15 cellular contexts compared by ENCODE assay signal in the genomic region with DNA sequence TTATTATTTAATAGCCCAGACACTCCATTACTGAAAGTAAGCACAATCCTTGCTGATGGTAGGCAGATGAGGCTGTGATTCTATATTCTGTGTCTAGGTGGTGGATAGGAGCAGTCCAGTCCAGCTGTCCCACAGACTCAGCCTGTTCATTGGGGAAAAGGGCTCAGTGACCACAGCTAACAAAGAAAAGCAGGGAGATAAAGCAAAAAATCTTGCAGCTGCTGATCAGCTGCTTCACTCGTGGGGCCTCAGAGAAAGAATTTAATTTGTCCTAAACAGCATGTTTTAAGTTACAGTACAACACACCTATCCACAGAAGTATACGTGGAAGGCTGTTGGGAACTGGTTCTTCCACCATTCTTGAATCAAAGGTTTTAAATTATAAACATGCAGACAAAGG.
"Had no signal": no experiment of that assay in that cellular context is flagged by ENCODE, and none has a peak within 500 bp of the region (broad histone marks: within the 10 kb centered on the region; RNA-seq: fewer than 3 reads in every experiment).

No MANE protein-coding gene starts in this region.

- H3K36me3 Mint-ChIP-seq: naive thymus-derived CD4-positive, alpha-beta T cell had no signal

- H3K36me3 ChIP-seq: adrenal gland, tibial artery, vagina had no signal

- H3K27me3 Mint-ChIP-seq: activated B cell treated with CpG ODN at 0.5 μM for 24 hours; activated CD4-positive, alpha-beta T cell treated with anti-CD3 and anti-CD28 coated beads, Interleukin-2, amount 10 ng/mL, durations not matched to agents 7 days and 5 days; central memory CD8-positive, alpha-beta T cell; stimulated activated naive CD8-positive, alpha-beta T cell treated with anti-CD3 and anti-CD28 coated beads, Interleukin-15, amount 100 ng/mL, for 72 hours had no signal

- H3K4me3 ChIP-seq: adrenal gland, tibial artery, vagina had no signal

- H3K27ac Mint-ChIP-seq: activated B cell treated with CpG ODN at 0.5 μM for 24 hours; activated CD4-positive, alpha-beta T cell treated with anti-CD3 and anti-CD28 coated beads, Interleukin-2, amount 10 ng/mL, durations not matched to agents 7 days and 5 days; activated T-helper 2 cell treated with anti-CD3 and anti-CD28 coated beads, Interferon-gamma antibody, Interleukin-2, Interleukin-4, amounts not matched to agents 10 μg/mL and 5 μg/mL and 100 μg/mL, durations not matched to agents 14 hours and 24 hours and 36 hours; naive thymus-derived CD4-positive, alpha-beta T cell; stimulated activated naive CD8-positive, alpha-beta T cell treated with anti-CD3 and anti-CD28 coated beads, Interleukin-15, amount 100 ng/mL, for 72 hours; T-helper 1 cell treated with Interleukin-12 subunit alpha and Interleukin-12 subunit beta and Interleukin-4 antibody, amounts not matched to agents 30 μg/mL and 1 μg/mL, for 36 hours had no signal

- DNase-seq: activated B cell treated with CpG ODN at 0.5 μM for 24 hours; activated CD4-positive, alpha-beta T cell treated with anti-CD3 and anti-CD28 coated beads, Interleukin-2, amount 10 ng/mL, durations not matched to agents 7 days and 5 days; activated naive CD4-positive, alpha-beta T cell treated with anti-CD3 and anti-CD28 coated beads, Interleukin-2, amount 50 U/mL, for 16 hours; adrenal gland; midbrain; naive thymus-derived CD4-positive, alpha-beta T cell; occipital lobe; stimulated activated CD4-positive, alpha-beta T cell treated with anti-CD3 and anti-CD28 coated beads, Interleukin-15, amount 100 ng/mL, for 24 hours; stimulated activated CD4-positive, alpha-beta T cell treated with anti-CD3 and anti-CD28 coated beads, Interleukin-4, amount 100 ng/mL, for 4 hours; stimulated activated naive CD8-positive, alpha-beta T cell treated with anti-CD3 and anti-CD28 coated beads, Interleukin-15, amount 100 ng/mL, for 72 hours; tibial artery had no signal

- ATAC-seq: naive thymus-derived CD4-positive, alpha-beta T cell; stimulated activated naive CD8-positive, alpha-beta T cell treated with anti-CD3 and anti-CD28 coated beads, Interleukin-15, amount 100 ng/mL, for 72 hours had no signal

- H3K4me3 Mint-ChIP-seq: activated B cell treated with CpG ODN at 0.5 μM for 24 hours; activated CD4-positive, alpha-beta T cell treated with anti-CD3 and anti-CD28 coated beads, Interleukin-2, amount 10 ng/mL, durations not matched to agents 7 days and 5 days; central memory CD8-positive, alpha-beta T cell; naive thymus-derived CD4-positive, alpha-beta T cell; stimulated activated naive CD8-positive, alpha-beta T cell treated with anti-CD3 and anti-CD28 coated beads, Interleukin-15, amount 100 ng/mL, for 72 hours; T-helper 1 cell treated with Interleukin-12 subunit alpha and Interleukin-12 subunit beta and Interleukin-4 antibody, amounts not matched to agents 30 μg/mL and 1 μg/mL, for 36 hours had no signal

- H3K4me1 Mint-ChIP-seq: activated B cell treated with CpG ODN at 0.5 μM for 24 hours; activated CD4-positive, alpha-beta T cell treated with anti-CD3 and anti-CD28 coated beads, Interleukin-2, amount 10 ng/mL, durations not matched to agents 7 days and 5 days; central memory CD8-positive, alpha-beta T cell; naive thymus-derived CD4-positive, alpha-beta T cell; stimulated activated naive CD8-positive, alpha-beta T cell treated with anti-CD3 and anti-CD28 coated beads, Interleukin-15, amount 100 ng/mL, for 72 hours had no signal

- H3K27me3 ChIP-seq: adrenal gland, tibial artery, vagina had no signal

- H3K9me3 ChIP-seq: adrenal gland, tibial artery, vagina had no signal

- H3K9me3 Mint-ChIP-seq: activated B cell treated with CpG ODN at 0.5 μM for 24 hours; activated CD4-positive, alpha-beta T cell treated with anti-CD3 and anti-CD28 coated beads, Interleukin-2, amount 10 ng/mL, durations not matched to agents 7 days and 5 days; activated T-helper 2 cell treated with anti-CD3 and anti-CD28 coated beads, Interferon-gamma antibody, Interleukin-2, Interleukin-4, amounts not matched to agents 10 μg/mL and 5 μg/mL and 100 μg/mL, durations not matched to agents 14 hours and 24 hours and 36 hours; central memory CD8-positive, alpha-beta T cell; stimulated activated naive CD8-positive, alpha-beta T cell treated with anti-CD3 and anti-CD28 coated beads, Interleukin-15, amount 100 ng/mL, for 72 hours; T-helper 1 cell treated with Interleukin-12 subunit alpha and Interleukin-12 subunit beta and Interleukin-4 antibody, amounts not matched to agents 30 μg/mL and 1 μg/mL, for 36 hours had no signal
